Comparison of ENCODE assay signal across 8 cellular contexts in genomic region chr2:203650860-203651613, GRCh38. TPM values are rescaled to one million over a fixed set of nuclear protein-coding genes. Genes with fewer than 3 reads are reported as not detected.
DNase-seq lines count a peak whose midpoint lies in the region; ATAC-seq and TF ChIP-seq lines count a peak whose summit lies in the region.

No MANE protein-coding gene starts in this region.

- ATAC-seq in left cardiac atrium (peak; percentile 72 to 79), GM21390 (IDR thresholded peaks at IDR 0.05; ENCODE audit: unreplicated experiment) (no peak)
- ATAC-seq in stimulated activated memory B cell treated with anti-CD40 and anti-IgM and Interleukin-4, amounts not matched to agents 10 μg/mL and 1 μg/mL and 100 μg/mL, for 72 hours = peak; percentile 61

- POLR2A ChIA-PET in AG04449 (lab: Yijun Ruan, JAX) = interaction anchor here (0.5 to 1.2 kb wide), 3 partner anchors 118 to 133 kb away, joined by 3 to 4 read pairs (median 3); no protein-coding TSS in a partner anchor

- peaks cover 4% of the 10 kb centered on the region for H3K9me3 Mint-ChIP-seq in stimulated activated memory B cell treated with anti-CD40 and anti-IgM and Interleukin-4, amounts not matched to agents 10 μg/mL and 1 μg/mL and 100 μg/mL, for 72 hours

- H3K4me3 Mint-ChIP-seq in stimulated activated memory B cell treated with anti-CD40 and anti-IgM and Interleukin-4, amounts not matched to agents 10 μg/mL and 1 μg/mL and 100 μg/mL, for 72 hours = no peak overlapping the region

- H3K27ac Mint-ChIP-seq in stimulated activated memory B cell treated with anti-CD40 and anti-IgM and Interleukin-4, amounts not matched to agents 10 μg/mL and 1 μg/mL and 100 μg/mL, for 72 hours = no peak overlapping the region

- DNase-seq in AG04449 (ENCODE audit: low read depth, low spot score) (no peak), NCI-H1436 treated with DMSO at 0.1 percent for 48 hours (lab: John Stamatoyannopoulos, UW) (peak; percentile 4), left cardiac atrium (no peak)
- DNase-seq in effector CD4-positive, alpha-beta T cell = no peak

- CTCF ChIA-PET in AG04449 (lab: Yijun Ruan, JAX) = interaction anchor here (0.8 to 4.7 kb wide), 10 partner anchors 9 to 225 kb away, joined by 3 to 30 read pairs (median 4); no protein-coding TSS in a partner anchor

- H3K4me1 Mint-ChIP-seq in stimulated activated memory B cell treated with anti-CD40 and anti-IgM and Interleukin-4, amounts not matched to agents 10 μg/mL and 1 μg/mL and 100 μg/mL, for 72 hours = peaks cover 11% of the 10 kb centered on the region

- H3K27me3 Mint-ChIP-seq in stimulated activated memory B cell treated with anti-CD40 and anti-IgM and Interleukin-4, amounts not matched to agents 10 μg/mL and 1 μg/mL and 100 μg/mL, for 72 hours = peaks cover 47% of the 10 kb centered on the region

- H3K4me3 ChIP-seq in AG04449 (ENCODE audit: low read depth, low read length) (no peak overlapping the region), GM12875 (ENCODE audit: low read depth, low read length) (no peak overlapping the region), WI38 (ENCODE audit: low read depth, low read length) (no peak overlapping the region)

- intact Hi-C loops in left cardiac atrium (cut with DNase I) = loop anchor here in 1 of 2 donors (10.0 kb wide), 1 partner anchor 156 kb away; no protein-coding TSS in a partner anchor

- TF ChIP-seq CTCF in AG04449 (IDR thresholded peaks at IDR 0.05; ENCODE audit: insufficient read depth, low read length, missing control alignments) = peak; percentile 27
- TF ChIP-seq CTCF in GM12875 (IDR thresholded peaks at IDR 0.05; ENCODE audit: borderline replicate concordance, insufficient read depth, low read depth, low read length) = peak; percentile 19; the same call in 1 of the 2 replicates
- TF ChIP-seq CTCF in WI38 (IDR thresholded peaks at IDR 0.05; ENCODE audit: low read depth, low read length) = 0 out of 2 replicates have a peak, but pooled peaks have one; percentile 4

- no peaks in the 10 kb centered on the region for H3K36me3 Mint-ChIP-seq in stimulated activated memory B cell treated with anti-CD40 and anti-IgM and Interleukin-4, amounts not matched to agents 10 μg/mL and 1 μg/mL and 100 μg/mL, for 72 hours

RNA-seq across cellular contexts. Expression of gene CD28, which starts 55.4 kb away (rescaled TPM):
- 1 to 10 TPM; 2.5 to 2.9 TPM for total RNA-seq in left cardiac atrium
